ENCODE assay signal across 27 cellular contexts in the genomic region with DNA sequence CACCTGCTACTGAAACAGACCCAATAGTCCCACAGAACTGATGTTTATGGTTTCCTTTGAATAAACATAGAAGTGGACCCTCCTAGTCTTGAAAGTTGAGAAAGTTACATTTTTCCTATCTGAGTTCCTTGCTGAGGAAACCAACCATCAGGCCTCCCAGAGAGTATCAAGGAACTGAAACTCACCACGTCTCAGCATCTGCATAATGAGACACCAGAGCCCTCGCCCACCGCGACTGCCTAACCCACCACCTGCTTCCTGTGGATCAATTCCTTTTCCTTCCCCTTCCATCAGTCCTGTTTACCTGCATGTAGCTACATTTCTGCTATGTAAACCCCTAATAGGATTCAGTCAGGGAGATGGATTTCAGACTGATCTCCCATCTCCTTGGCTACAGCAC.
"Had no signal": no experiment of that assay in that cellular context is flagged by ENCODE, and none has a peak within 500 bp of the region (broad histone marks: within the 10 kb centered on the region; RNA-seq: fewer than 3 reads in every experiment).

No MANE protein-coding gene starts in this region.

- ATAC-seq: PC-3, T-cell had no signal

- H3K27ac Mint-ChIP-seq: activated CD4-positive, alpha-beta memory T cell treated with anti-CD3 and anti-CD28 coated beads for 36 hours; activated CD4-positive, alpha-beta T cell treated with anti-CD3 and anti-CD28 coated beads, Interleukin-2, amount 10 ng/mL, durations not matched to agents 7 days and 5 days; activated naive CD4-positive, alpha-beta T cell treated with anti-CD3 and anti-CD28 coated beads, Interleukin-2, amount 10 ng/mL, durations not matched to agents 7 days and 5 days; activated naive CD8-positive, alpha-beta T cell treated with anti-CD3 and anti-CD28 coated beads for 36 hours; activated T-helper 2 cell treated with anti-CD3 and anti-CD28 coated beads, Interferon-gamma antibody, Interleukin-2, Interleukin-4, amounts not matched to agents 10 μg/mL and 5 μg/mL and 100 μg/mL, durations not matched to agents 14 hours and 24 hours and 36 hours; T-cell had no signal

- H3K27me3 Mint-ChIP-seq: activated CD4-positive, alpha-beta memory T cell treated with anti-CD3 and anti-CD28 coated beads for 36 hours; activated CD4-positive, alpha-beta T cell treated with anti-CD3 and anti-CD28 coated beads, Interleukin-2, amount 10 ng/mL, durations not matched to agents 7 days and 5 days; activated naive CD4-positive, alpha-beta T cell treated with anti-CD3 and anti-CD28 coated beads, Interleukin-2, amount 10 ng/mL, durations not matched to agents 7 days and 5 days; activated naive CD8-positive, alpha-beta T cell treated with anti-CD3 and anti-CD28 coated beads for 36 hours; T-cell had no signal

- H3K4me1 Mint-ChIP-seq: activated CD4-positive, alpha-beta T cell treated with anti-CD3 and anti-CD28 coated beads, Interleukin-2, amount 10 ng/mL, durations not matched to agents 7 days and 5 days; activated naive CD4-positive, alpha-beta T cell treated with anti-CD3 and anti-CD28 coated beads, Interleukin-2, amount 10 ng/mL, durations not matched to agents 7 days and 5 days; activated naive CD8-positive, alpha-beta T cell treated with anti-CD3 and anti-CD28 coated beads for 36 hours; T-cell had no signal

- H3K36me3 Mint-ChIP-seq: activated CD4-positive, alpha-beta memory T cell treated with anti-CD3 and anti-CD28 coated beads for 36 hours; activated naive CD4-positive, alpha-beta T cell treated with anti-CD3 and anti-CD28 coated beads, Interleukin-2, amount 10 ng/mL, durations not matched to agents 7 days and 5 days; activated naive CD8-positive, alpha-beta T cell treated with anti-CD3 and anti-CD28 coated beads for 36 hours; T-cell had no signal

- H3K27ac ChIP-seq: VCaP had no signal

- H3K4me3 Mint-ChIP-seq: activated CD4-positive, alpha-beta memory T cell treated with anti-CD3 and anti-CD28 coated beads for 36 hours; activated CD4-positive, alpha-beta T cell treated with anti-CD3 and anti-CD28 coated beads, Interleukin-2, amount 10 ng/mL, durations not matched to agents 7 days and 5 days; activated naive CD4-positive, alpha-beta T cell treated with anti-CD3 and anti-CD28 coated beads, Interleukin-2, amount 10 ng/mL, durations not matched to agents 7 days and 5 days; activated naive CD8-positive, alpha-beta T cell treated with anti-CD3 and anti-CD28 coated beads for 36 hours; T-cell had no signal

- DNase-seq: activated CD4-positive, alpha-beta memory T cell treated with anti-CD3 and anti-CD28 coated beads for 36 hours; activated CD4-positive, alpha-beta T cell treated with anti-CD3 and anti-CD28 coated beads, Interleukin-2, amount 10 ng/mL, durations not matched to agents 7 days and 5 days; activated CD4-positive, CD25-positive, alpha-beta regulatory T cell; activated gamma-delta T cell treated with Interleukin-2 at 50 U/mL for 16 hours; activated naive CD4-positive, alpha-beta T cell treated with anti-CD3 and anti-CD28 coated beads, Interleukin-2, amount 10 ng/mL, durations not matched to agents 7 days and 5 days; activated naive CD8-positive, alpha-beta T cell treated with anti-CD3 and anti-CD28 coated beads for 36 hours; activated T-cell treated with anti-CD3 and anti-CD28 coated beads for 4 hours; activated T-cell treated with anti-CD3 and anti-CD28 coated beads, Interleukin-2, amount 50 U/mL, for 48 hours; central memory CD4-positive, alpha-beta T cell; IMR-90; Kasumi-1; KBM-7; NCI-H1048; NCI-H1930; NCI-H2171; NCI-H2227 treated with DMSO at 0.1 percent for 48 hours; NCI-H510A; NCI-H526 treated with DMSO at 0.1 percent for 48 hours; NCI-H82; NK-92 treated with Interleukin-12 subunit alpha and Interleukin-12 subunit beta, amount 100 ng/mL, for 24 hours; PC-3; SHP77 treated with DMSO at 0.1 percent for 48 hours; T-cell; T-helper 2 cell; T1000 had no signal
